Comparison of ENCODE assay signal across 25 cellular contexts in the genomic region with DNA sequence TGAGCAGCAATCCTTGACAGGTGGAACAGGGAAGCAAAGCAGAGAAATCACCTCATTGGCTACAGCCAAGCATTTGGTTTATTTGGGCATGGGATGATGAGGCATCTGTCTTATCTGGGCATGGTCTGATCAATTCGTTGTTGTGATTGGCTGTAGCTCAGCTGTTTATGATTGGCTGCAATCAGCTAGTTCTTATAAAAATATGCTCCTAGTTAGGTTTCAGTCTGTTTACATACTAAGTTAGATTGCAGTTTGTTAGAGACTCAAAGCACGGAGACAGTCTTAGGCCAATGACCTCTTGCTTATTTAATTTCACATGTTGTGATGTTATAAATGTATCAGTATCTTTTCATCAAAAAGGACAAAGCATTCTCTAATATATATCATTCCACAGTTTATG.
"Had no signal": no experiment of that assay in that cellular context is flagged by ENCODE, and none has a peak within 500 bp of the region (broad histone marks: within the 10 kb centered on the region; RNA-seq: fewer than 3 reads in every experiment).

No MANE protein-coding gene starts in this region.

- H3K27ac Mint-ChIP-seq: activated CD8-positive, alpha-beta T cell treated with anti-CD3 and anti-CD28 coated beads, Interleukin-2, amount 10 ng/mL, durations not matched to agents 7 days and 5 days; activated naive CD8-positive, alpha-beta T cell treated with anti-CD3 and anti-CD28 coated beads, Interleukin-2, amount 10 ng/mL, durations not matched to agents 7 days and 5 days; T-helper 1 cell treated with Interleukin-12 subunit alpha and Interleukin-12 subunit beta and Interleukin-4 antibody, amounts not matched to agents 30 μg/mL and 1 μg/mL, for 36 hours had no signal

- H3K4me3 Mint-ChIP-seq: activated CD8-positive, alpha-beta T cell treated with anti-CD3 and anti-CD28 coated beads, Interleukin-2, amount 10 ng/mL, durations not matched to agents 7 days and 5 days; activated naive CD8-positive, alpha-beta T cell treated with anti-CD3 and anti-CD28 coated beads, Interleukin-2, amount 10 ng/mL, durations not matched to agents 7 days and 5 days; T-helper 1 cell treated with Interleukin-12 subunit alpha and Interleukin-12 subunit beta and Interleukin-4 antibody, amounts not matched to agents 30 μg/mL and 1 μg/mL, for 36 hours had no signal

- H3K36me3 Mint-ChIP-seq: activated naive CD8-positive, alpha-beta T cell treated with anti-CD3 and anti-CD28 coated beads, Interleukin-2, amount 10 ng/mL, durations not matched to agents 7 days and 5 days had no signal

- H3K27me3 ChIP-seq: adrenal gland, Peyer's patch, SJCRH30 had no signal

- H3K9me3 Mint-ChIP-seq: activated naive CD8-positive, alpha-beta T cell treated with anti-CD3 and anti-CD28 coated beads, Interleukin-2, amount 10 ng/mL, durations not matched to agents 7 days and 5 days; T-helper 1 cell treated with Interleukin-12 subunit alpha and Interleukin-12 subunit beta and Interleukin-4 antibody, amounts not matched to agents 30 μg/mL and 1 μg/mL, for 36 hours had no signal

- H3K36me3 ChIP-seq: adrenal gland, Peyer's patch, SJCRH30 had no signal

- H3K27ac ChIP-seq: adrenal gland, Peyer's patch, RWPE1, SJCRH30 had no signal

- H3K4me3 ChIP-seq: adrenal gland, Peyer's patch, SJCRH30 had no signal

- H3K4me1 Mint-ChIP-seq: activated naive CD8-positive, alpha-beta T cell treated with anti-CD3 and anti-CD28 coated beads, Interleukin-2, amount 10 ng/mL, durations not matched to agents 7 days and 5 days had no signal

- H3K4me1 ChIP-seq: adrenal gland, Peyer's patch, SJCRH30 had no signal

- DNase-seq: activated CD4-positive, alpha-beta T cell treated with anti-CD3 and anti-CD28 coated beads for 4 hours; activated CD4-positive, alpha-beta T cell treated with anti-CD3 and anti-CD28 coated beads, Interleukin-2, amount 50 U/mL, for 4 hours; activated CD8-positive, alpha-beta memory T cell treated with anti-CD3 and anti-CD28 coated beads, Interleukin-2, amount 50 U/mL, for 48 hours; activated CD8-positive, alpha-beta T cell treated with anti-CD3 and anti-CD28 coated beads, Interleukin-2, amount 10 ng/mL, durations not matched to agents 7 days and 5 days; activated naive CD4-positive, alpha-beta T cell treated with anti-CD3 and anti-CD28 coated beads, Interleukin-2, amount 50 U/mL, for 16 hours; activated naive CD8-positive, alpha-beta T cell treated with anti-CD3 and anti-CD28 coated beads, Interleukin-2, amount 10 ng/mL, durations not matched to agents 7 days and 5 days; activated T-cell treated with anti-CD3 and anti-CD28 coated beads, Interleukin-2, amount 50 U/mL, for 1 hour; adrenal gland; anterior cingulate cortex; Kasumi-1; KBM-7; NCI-H1092; NCI-H1417; NCI-H1930; NCI-H2171 treated with DMSO at 0.1 percent for 48 hours; NCI-H226; NCI-H510A; NCI-H526 treated with DMSO at 0.1 percent for 48 hours; NCI-H82; Peyer's patch; Right ventricle myocardium superior; SJCRH30 had no signal

- ATAC-seq: activated CD4-positive, CD25-positive, alpha-beta regulatory T cell treated with anti-CD3 and anti-CD28 coated beads, Interleukin-2, amount 50 U/mL, for 24 hours; activated CD8-positive, alpha-beta T cell treated with anti-CD3 and anti-CD28 coated beads, Interleukin-2, amount 10 ng/mL, durations not matched to agents 7 days and 5 days had no signal

- H3K9me3 ChIP-seq: adrenal gland, Peyer's patch, SJCRH30 had no signal

- H3K27me3 Mint-ChIP-seq: activated naive CD8-positive, alpha-beta T cell treated with anti-CD3 and anti-CD28 coated beads, Interleukin-2, amount 10 ng/mL, durations not matched to agents 7 days and 5 days had no signal
